1 cellular context compared by ENCODE assay signal in the genomic region with DNA sequence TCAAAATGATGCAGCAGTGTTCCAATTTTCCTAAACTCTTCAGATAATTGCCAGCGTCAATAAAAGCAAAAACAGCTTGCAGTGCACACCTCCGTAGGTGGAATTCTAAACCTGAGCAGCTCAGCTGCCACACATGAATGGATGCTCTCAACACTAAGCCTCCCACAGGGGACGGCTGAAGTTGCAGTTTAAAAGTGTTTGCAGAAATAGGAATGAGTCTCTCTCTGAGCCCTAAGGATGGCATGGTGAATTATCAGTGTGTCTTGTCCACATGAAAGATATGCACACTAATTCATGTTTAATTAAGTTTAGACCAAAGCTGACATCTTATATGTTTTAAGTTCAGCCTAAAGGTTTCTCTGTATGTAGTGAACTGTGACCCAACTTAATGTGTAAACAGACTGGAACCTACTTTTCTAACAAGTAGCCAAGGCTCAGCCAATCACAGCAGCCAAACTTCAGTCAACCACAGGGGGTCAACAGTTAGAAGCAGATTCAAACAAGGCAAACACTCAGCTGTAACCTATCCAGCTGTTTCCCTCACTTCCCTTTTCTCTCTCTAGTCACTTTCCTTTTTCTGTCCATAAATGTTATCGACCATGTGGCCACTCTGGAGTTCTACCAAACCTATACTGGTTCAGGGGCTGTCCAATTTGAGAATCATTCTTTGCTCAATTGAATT.
TF ChIP-seq lines count a peak whose summit lies in the region.

No MANE protein-coding gene starts in this region.

TF ChIP-seq in H1, 55 proteins besides CTCF, POLR2A, EP300 and RAD21:
- TF ChIP-seq CHD2 (IDR thresholded peaks at IDR 0.05; ENCODE audit: low read length), result 0 out of 2 replicates have a peak, but pooled peaks have one; percentile 14
- TF ChIP-seq CTBP2 (IDR thresholded peaks at IDR 0.05; ENCODE audit: borderline replicate concordance, insufficient read depth, insufficient read length, low read length), result no peak
- 0 out of 4 replicates have a peak, but pooled peaks of 1 of the 2 experiments have one; percentile 32 for TF ChIP-seq SIN3A (conservative IDR thresholded peaks at IDR 0.05 in 1 of 2, IDR thresholded peaks at IDR 0.05 in 1 of 2; ENCODE audit: low read depth in 1 of 2, low read length in 2 of 2)
- TF ChIP-seq YY1 (IDR thresholded peaks at IDR 0.05; ENCODE audit: low read depth, low read length), result no peak
